12 cellular contexts compared by ENCODE assay signal in genomic region chr6:139448094-139448649, GRCh38.
DNase-seq lines count a peak whose midpoint lies in the region; ATAC-seq, FAIRE-seq and TF ChIP-seq lines count a peak whose summit lies in the region.
"Had no signal": no experiment of that assay in that cellular context is flagged by ENCODE, and none has a peak within 500 bp of the region (broad histone marks: within the 10 kb centered on the region; RNA-seq: fewer than 3 reads in every experiment).

No MANE protein-coding gene starts in this region.

- H3K4me3 Mint-ChIP-seq in immature natural killer cell: no peak overlapping the region
- H3K4me3 Mint-ChIP-seq: naive B cell had no signal

- H3K4me3 ChIP-seq in KMS-11 (IDR thresholded peaks at IDR 0.05; ENCODE audit: insufficient read depth, low read depth, low read length) (no peak overlapping the region), osteoblast (ENCODE audit: insufficient read depth, low read length) (no peak overlapping the region)
- H3K4me3 ChIP-seq: esophagus muscularis mucosa had no signal

- no peaks in the 10 kb centered on the region for H3K36me3 Mint-ChIP-seq in immature natural killer cell
- H3K36me3 Mint-ChIP-seq: activated naive CD4-positive, alpha-beta T cell treated with anti-CD3 and anti-CD28 coated beads, Interleukin-2, amount 50 U/mL, for 72 hours; naive B cell had no signal

- no peaks in the 10 kb centered on the region for H3K9me3 ChIP-seq in osteoblast (ENCODE audit: low read depth, low read length)
- H3K9me3 ChIP-seq: esophagus muscularis mucosa had no signal

- DNase-seq in osteoblast (ENCODE audit: insufficient read length, low spot score, missing footprints) (no peak), NCI-H2196 (lab: John Stamatoyannopoulos, UW; ENCODE audit: unreplicated experiment) (no peak), HPDE6-E6E7 (ENCODE audit: extremely low spot score) (no peak), immature natural killer cell (no peak), D721Med (ENCODE audit: insufficient read length, low spot score) (no peak)
- DNase-seq: naive B cell, NCI-H1092 had no signal

- H3K27ac Mint-ChIP-seq in immature natural killer cell: peak overlapping the region in 1 of 6 donors; percentile 3
- H3K27ac Mint-ChIP-seq: activated naive CD4-positive, alpha-beta T cell treated with anti-CD3 and anti-CD28 coated beads, Interleukin-2, amount 50 U/mL, for 72 hours had no signal

- FAIRE-seq in D721Med (lab: Jason Lieb, UNC): no peak

- H3K79me2 ChIP-seq in KMS-11 (ENCODE audit: insufficient read depth, low read depth): no peaks in the 10 kb centered on the region
- H3K79me2 ChIP-seq in osteoblast (ENCODE audit: insufficient read depth, low read length): no peaks in the 10 kb centered on the region

- no peaks in the 10 kb centered on the region for H4K20me1 ChIP-seq in KMS-11 (ENCODE audit: insufficient read depth)
- H4K20me1 ChIP-seq in osteoblast (ENCODE audit: insufficient read depth, low read length): no peaks in the 10 kb centered on the region

- peak; percentile 75 for ATAC-seq in GM19025 (IDR thresholded peaks at IDR 0.05; ENCODE audit: low read depth, unreplicated experiment)
- peak; percentile 91 for ATAC-seq in HG02642 (IDR thresholded peaks at IDR 0.05; ENCODE audit: poor library complexity, unreplicated experiment)

- H3K4me1 ChIP-seq in KMS-11 (ENCODE audit: low read depth, poor library complexity, severe bottlenecking): peaks cover 30% of the 10 kb centered on the region
- H3K4me1 ChIP-seq in osteoblast (ENCODE audit: insufficient read depth, low read length): peaks cover 11% of the 10 kb centered on the region

- H2AFZ ChIP-seq in KMS-11 (ENCODE audit: low read depth) (peak overlapping the region; percentile 42), osteoblast (ENCODE audit: low read length) (peak overlapping the region; percentile 21)

- no peak overlapping the region for H3K9ac ChIP-seq in KMS-11

- no peaks in the 10 kb centered on the region for H3K9me3 Mint-ChIP-seq in immature natural killer cell
- H3K9me3 Mint-ChIP-seq: activated naive CD4-positive, alpha-beta T cell treated with anti-CD3 and anti-CD28 coated beads, Interleukin-2, amount 50 U/mL, for 72 hours; naive B cell had no signal

- H3K27ac ChIP-seq in KMS-11 (peak overlapping the region; percentile 54), osteoblast (ENCODE audit: low read depth, low read length) (no peak overlapping the region)
- H3K27ac ChIP-seq: esophagus muscularis mucosa had no signal

- TF ChIP-seq CTCF in KMS-11 (conservative IDR thresholded peaks at IDR 0.05; ENCODE audit: low read depth, low read length) (no peak), osteoblast (IDR thresholded peaks at IDR 0.05; ENCODE audit: extremely low read depth, low read depth, low read length) (no peak), D721Med (IDR thresholded peaks at IDR 0.05; ENCODE audit: insufficient read depth, missing control alignments) (no peak)

- no peaks in the 10 kb centered on the region for H3K4me1 Mint-ChIP-seq in immature natural killer cell

- no peaks in the 10 kb centered on the region for H3K36me3 ChIP-seq in KMS-11 (ENCODE audit: insufficient read depth)
- H3K36me3 ChIP-seq in osteoblast (ENCODE audit: insufficient read depth, low read length): no peaks in the 10 kb centered on the region
- H3K36me3 ChIP-seq: esophagus muscularis mucosa had no signal

- H3K4me2 ChIP-seq in KMS-11: peak overlapping the region; percentile 56
- no peak overlapping the region for H3K4me2 ChIP-seq in osteoblast (ENCODE audit: insufficient read depth, low read length)

- H3K27me3 Mint-ChIP-seq in immature natural killer cell (ENCODE audit: low read depth in 3 of 3): peaks cover 0 to 2% (median 0%) of the 10 kb centered on the region in 3 donors
- H3K27me3 Mint-ChIP-seq: naive B cell had no signal

- H3K27me3 ChIP-seq in KMS-11 (ENCODE audit: insufficient read depth, low read depth): no peaks in the 10 kb centered on the region
- no peaks in the 10 kb centered on the region for H3K27me3 ChIP-seq in osteoblast (ENCODE audit: insufficient read depth, low read length)
- H3K27me3 ChIP-seq: esophagus muscularis mucosa had no signal
